ENCODE assay signal across 8 cellular contexts in genomic region chr12:55973598-55974307, GRCh38. TPM values are rescaled to one million over a fixed set of nuclear protein-coding genes. Genes with fewer than 3 reads are reported as not detected.
DNase-seq lines count a peak whose midpoint lies in the region; ATAC-seq lines count a peak whose summit lies in the region.

A gene with protein sequence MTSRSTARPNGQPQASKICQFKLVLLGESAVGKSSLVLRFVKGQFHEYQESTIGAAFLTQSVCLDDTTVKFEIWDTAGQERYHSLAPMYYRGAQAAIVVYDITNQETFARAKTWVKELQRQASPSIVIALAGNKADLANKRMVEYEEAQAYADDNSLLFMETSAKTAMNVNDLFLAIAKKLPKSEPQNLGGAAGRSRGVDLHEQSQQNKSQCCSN (plus strand): TSS chr12:55974078. CDS start chr12:55986961, 12,883 bp downstream.

- DNase-seq in Caki2 (ENCODE audit: low read depth), result peak; percentile 100
- DNase-seq in HUDEP-2 (lab: John Stamatoyannopoulos, UW; ENCODE audit: unreplicated experiment in 76 of 76), result peak in 75 of 76 experiments; percentile 34 to 100 (median 99)
- DNase-seq in NOMO-1 treated with dmso at 0.1 percent for 144 hours (lab: John Stamatoyannopoulos, UW; ENCODE audit: unreplicated experiment), result peak; percentile 100
- DNase-seq in activated CD8-positive, alpha-beta memory T cell treated with anti-CD3 and anti-CD28 coated beads for 48 hours (ENCODE audit: low read depth in 2 of 3, low spot score in 2 of 3), result peak; percentile 80 to 91 (median 81)
- DNase-seq in memory B cell (ENCODE audit: low spot score in 2 of 2), result peak; percentile 79 to 96
- DNase-seq in stimulated activated CD8-positive, alpha-beta memory T cell treated with anti-CD3 and anti-CD28 coated beads, Interleukin-12 subunit alpha, Interleukin-12 subunit beta, amount 100 ng/mL, for 24 hours (ENCODE audit: extremely low read depth), result peak; percentile 94

- ATAC-seq in GM21390 (IDR thresholded peaks at IDR 0.05; ENCODE audit: unreplicated experiment), result peak; percentile 92
- peak; percentile 87 for ATAC-seq in memory B cell (ENCODE audit: low read depth)

- peaks cover 6% of the 10 kb centered on the region for H3K4me1 Mint-ChIP-seq in memory B cell

- peak within 1 kb of the TSS; percentile 94 for H3K9ac ChIP-seq in endocrine pancreas (ENCODE audit: control insufficient read depth, insufficient read depth, low read length)

- H3K36me3 Mint-ChIP-seq in memory B cell, result peaks cover 3% of the 10 kb centered on the region

- no peak within 1 kb of the TSS for H3K4me3 Mint-ChIP-seq in memory B cell

- H3K9me3 ChIP-seq in endocrine pancreas (ENCODE audit: control insufficient read depth, low read length), result no peaks in the 10 kb centered on the region

- no peaks in the 10 kb centered on the region for H3K27me3 Mint-ChIP-seq in memory B cell

- no peaks in the 10 kb centered on the region for H3K36me3 ChIP-seq in endocrine pancreas (ENCODE audit: control insufficient read depth, insufficient read depth, low read length)

- H3K27ac Mint-ChIP-seq in memory B cell, result no peak within 1 kb of the TSS

- in situ Hi-C loops in Caki2 (cut with HindIII; ENCODE audit: low pct_unique_long_range_greater_than_20kb, low sequenced_read_pairs), result no loop called here

- peaks cover 9% of the 10 kb centered on the region for H3K4me1 ChIP-seq in endocrine pancreas (ENCODE audit: control insufficient read depth, insufficient read depth, low read length)

- no peaks in the 10 kb centered on the region for H3K9me3 Mint-ChIP-seq in memory B cell

- no peaks in the 10 kb centered on the region for H3K27me3 ChIP-seq in endocrine pancreas (ENCODE audit: control insufficient read depth, insufficient read depth, low read length)

- peak within 1 kb of the TSS; percentile 94 for H3K4me3 ChIP-seq in endocrine pancreas (ENCODE audit: control insufficient read depth, insufficient read depth, low read length)

RNA-seq across cellular contexts. Expression of the gene that starts here (rescaled TPM):
- 26.3 and 36.1 TPM in 2 replicates for total RNA-seq in Caki2 (2014; rRNA removed; shearing (Covaris generic); ENCODE audit: low replicate concordance)

Comparison
In these comparisons a context has a peak if more than half of its experiments do, and no peak if none do; other contexts are left out.
1. Peak in every context shown above with its lines: DNase-seq, ATAC-seq and H3K4me3 ChIP-seq.